ENCODE assay signal across 8 cellular contexts in genomic region chrX:15737188-15737956, GRCh38. TPM values are rescaled to one million over a fixed set of nuclear protein-coding genes. Genes with fewer than 3 reads are reported as not detected.
DNase-seq lines count a peak whose midpoint lies in the region; ATAC-seq and TF ChIP-seq lines count a peak whose summit lies in the region.

No MANE protein-coding gene starts in this region.

- H3K36me3 ChIP-seq in SK-N-SH (replicated peaks in 1 of 2; ENCODE audit: control insufficient read depth in 1 of 2, insufficient read depth in 2 of 2, low read length in 1 of 2) (no peaks in the 10 kb centered on the region), RWPE2 (ENCODE audit: low read depth) (no peaks in the 10 kb centered on the region)

- TF ChIP-seq CTCF in SK-N-SH (IDR thresholded peaks at IDR 0.05) (no peak), RWPE2 (IDR thresholded peaks at IDR 0.05; ENCODE audit: poor library complexity, severe bottlenecking) (no peak), fibroblast of mammary gland (conservative IDR thresholded peaks at IDR 0.05; ENCODE audit: control insufficient read depth, insufficient read depth, low read depth, low read length) (no peak)

- 0 out of 2 replicates have a peak overlapping the region, but pooled peaks have one; percentile 32 for H2AFZ ChIP-seq in SK-N-SH (ENCODE audit: low read depth)

- TF ChIP-seq RAD21 in SK-N-SH (IDR thresholded peaks at IDR 0.05; ENCODE audit: low read length) = no peak

- ATAC-seq in SK-N-SH treated with all-trans-retinoic acid at 6 μM for 48 hours (no peak), RWPE2 (ENCODE audit: low read depth) (0 out of 3 replicates have a peak, but pooled peaks have one; percentile 10), GM18502 (IDR thresholded peaks at IDR 0.05; ENCODE audit: poor library complexity, unreplicated experiment) (no peak)

- no peak for TF ChIP-seq EP300 in SK-N-SH (IDR thresholded peaks at IDR 0.05; ENCODE audit: borderline replicate concordance in 1 of 2, low read depth in 1 of 2, low read length in 1 of 2)

- no peak for DNase-seq in SK-N-SH
- DNase-seq in RWPE2 (ENCODE audit: low spot score) = no peak
- DNase-seq in fibroblast of mammary gland (ENCODE audit: low read depth) = no peak
- no peak for DNase-seq in posterior cingulate gyrus
- DNase-seq in H4 (ENCODE audit: low spot score) = no peak

- CTCF ChIA-PET in SK-N-SH (lab: Yijun Ruan, JAX) = interaction anchor here (0.6 to 1.1 kb wide), 2 partner anchors 32 to 979 kb away, joined by 3 to 4 read pairs; no protein-coding TSS in a partner anchor

- H3F3A ChIP-seq in SK-N-SH (replicated peaks; ENCODE audit: insufficient read depth) = peaks cover 16% of the 10 kb centered on the region

- no peak overlapping the region for H3K9ac ChIP-seq in SK-N-SH

- WGBS in SK-N-SH (ENCODE audit: low lambda C conversion rate) = 45% methylated on average over 11 of the region's 14 CpGs

- no peak overlapping the region; the same call in 1 of the 2 replicates for H3K4me2 ChIP-seq in SK-N-SH

- H3K79me2 ChIP-seq in SK-N-SH (ENCODE audit: insufficient read depth) = no peaks in the 10 kb centered on the region

- POLR2A ChIA-PET in SK-N-SH (lab: Yijun Ruan, JAX) = interaction anchor here (1.2 kb wide), 1 partner anchor 982 kb away, joined by 4 read pairs; no protein-coding TSS in a partner anchor

- peaks cover 5 to 10% of the 10 kb centered on the region in 2 experiments; a peak in 2 of 4 replicates for H3K4me1 ChIP-seq in SK-N-SH (ENCODE audit: control insufficient read depth in 1 of 2, insufficient read depth in 2 of 2, low read depth in 1 of 2, low read length in 1 of 2)
- H3K4me1 ChIP-seq in RWPE2 (ENCODE audit: insufficient read depth, poor library complexity, severe bottlenecking) = peaks cover 7% of the 10 kb centered on the region

- H3K4me3 ChIP-seq in SK-N-SH (ENCODE audit: low read depth in 2 of 2, low read length in 1 of 2) (peak overlapping the region; percentile 58; a peak in 3 of 4 replicates), RWPE2 (ENCODE audit: severe bottlenecking) (peak overlapping the region; percentile 43), fibroblast of mammary gland (ENCODE audit: control insufficient read depth, low read depth, low read length) (peak overlapping the region; percentile 41), skin epidermis (peak overlapping the region in 4 of 7 experiments; percentile 37 to 47 (median 46))

- intact Hi-C loops in posterior cingulate gyrus (cut with DNase I) = no loop called here

- H4K20me1 ChIP-seq in SK-N-SH (ENCODE audit: insufficient read depth) = no peaks in the 10 kb centered on the region

- H3K27me3 ChIP-seq in SK-N-SH (ENCODE audit: insufficient read depth) = no peaks in the 10 kb centered on the region
- no peaks in the 10 kb centered on the region for H3K27me3 ChIP-seq in RWPE2 (ENCODE audit: insufficient read depth, poor library complexity, severe bottlenecking)

- H3K27ac ChIP-seq in SK-N-SH (ENCODE audit: low read depth in 2 of 2, low read length in 1 of 2) (0 out of 4 replicates have a peak overlapping the region, but pooled peaks of 1 of the 2 experiments have one; percentile 0), RWPE2 (ENCODE audit: poor library complexity, severe bottlenecking) (no peak overlapping the region), skin epidermis (peak overlapping the region in 2 of 21 experiments; percentile 31 to 35)

- H3K9me3 ChIP-seq in SK-N-SH = no peaks in the 10 kb centered on the region
- H3K9me3 ChIP-seq in RWPE2 (ENCODE audit: severe bottlenecking) = no peaks in the 10 kb centered on the region

- no peaks in the 10 kb centered on the region for H3K9me2 ChIP-seq in SK-N-SH

TF ChIP-seq in SK-N-SH, 30 proteins besides CTCF, POLR2A, EP300 and RAD21:
- no peak for TF ChIP-seq IRF3 (IDR thresholded peaks at IDR 0.05; ENCODE audit: low read depth, low read length)
- TF ChIP-seq POLR2AphosphoS5 (IDR thresholded peaks at IDR 0.05; ENCODE audit: low read depth, low read length) = no peak
- no peak for TF ChIP-seq RXRA (IDR thresholded peaks at IDR 0.05; ENCODE audit: borderline replicate concordance, low read depth)
- TF ChIP-seq GABPA (IDR thresholded peaks at IDR 0.05; ENCODE audit: low read depth) = no peak
- no peak for TF ChIP-seq USF1 (IDR thresholded peaks at IDR 0.05; ENCODE audit: borderline replicate concordance, low read depth)
- no peak for TF ChIP-seq TCF12 (IDR thresholded peaks at IDR 0.05)
- no peak for TF ChIP-seq EZH2phosphoT487 (IDR thresholded peaks at IDR 0.05; ENCODE audit: borderline replicate concordance, low read depth)
- no peak for TF ChIP-seq SIN3A (IDR thresholded peaks at IDR 0.05; ENCODE audit: borderline replicate concordance, low read depth, low read length)
- no peak for TF ChIP-seq SMC3 (IDR thresholded peaks at IDR 0.05; ENCODE audit: low read depth, low read length)
- no peak for TF ChIP-seq RFX5 (IDR thresholded peaks at IDR 0.05; ENCODE audit: low read length)

TF ChIP-seq in SK-N-SH treated with all-trans-retinoic acid at 6 μM for 48 hours, 23 proteins besides CTCF, POLR2A, EP300 and RAD21:
- TF ChIP-seq ARNTL (CRISPR knock-in tag; IDR thresholded peaks at IDR 0.05; ENCODE audit: borderline replicate concordance, low read depth) = no peak
- no peak for TF ChIP-seq ZFP30 (CRISPR knock-in tag; IDR thresholded peaks at IDR 0.05)
- no peak for TF ChIP-seq ZC3H10 (CRISPR knock-in tag; IDR thresholded peaks at IDR 0.05)
- no peak for TF ChIP-seq SNAI2 (CRISPR knock-in tag; IDR thresholded peaks at IDR 0.05)
- no peak for TF ChIP-seq GLIS3 (CRISPR knock-in tag; IDR thresholded peaks at IDR 0.05)
- TF ChIP-seq RARB (CRISPR knock-in tag; IDR thresholded peaks at IDR 0.05) = no peak
- no peak for TF ChIP-seq ZFP3 (CRISPR knock-in tag; IDR thresholded peaks at IDR 0.05)
- no peak for TF ChIP-seq ZNF70 (CRISPR knock-in tag; IDR thresholded peaks at IDR 0.05)
- no peak for TF ChIP-seq TOX (CRISPR knock-in tag; IDR thresholded peaks at IDR 0.05; ENCODE audit: borderline replicate concordance)
- TF ChIP-seq BACH2 (CRISPR knock-in tag; IDR thresholded peaks at IDR 0.05; ENCODE audit: borderline replicate concordance) = no peak
- TF ChIP-seq TCF4 (CRISPR knock-in tag; IDR thresholded peaks at IDR 0.05; ENCODE audit: borderline replicate concordance) = no peak
TF ChIP-seq in SK-N-SH treated with all-trans-retinoic acid at 6 μM for 48 hours: peak in this region for 0.

RNA-seq across cellular contexts. Expression of gene CA5B, which starts 0.7 kb away (rescaled TPM):
- polyA plus RNA-seq in SK-N-SH (2012; rRNA removed) = 4.4 and 8.0 TPM in 2 replicates
- 5.8 and 6.0 TPM in 2 replicates for polyA plus RNA-seq in SK-N-SH (2012; cell fraction: cytosol; rRNA removed)
- 4.7 and 6.4 TPM in 2 replicates for polyA plus RNA-seq in SK-N-SH (2012; cell fraction: nucleus; rRNA removed)
- 4.5 and 6.0 TPM in 2 replicates for total RNA-seq in H4 (2014; rRNA removed; shearing (Covaris generic))

RNA-seq across cellular contexts. Expression of gene ZRSR2, which starts 52.9 kb away (rescaled TPM):
- polyA plus RNA-seq in SK-N-SH (2012; rRNA removed) = 14.3 and 18.7 TPM in 2 replicates
- polyA plus RNA-seq in SK-N-SH (2012; cell fraction: cytosol; rRNA removed) = 14.5 and 19.3 TPM in 2 replicates
- 28.0 and 48.1 TPM in 2 replicates for polyA plus RNA-seq in SK-N-SH (2012; cell fraction: nucleus; rRNA removed)
- 4.0 TPM in 1 of 2 replicates, not detected in the other for total RNA-seq in H4 (2014; rRNA removed; shearing (Covaris generic))
